8 cellular contexts compared by ENCODE assay signal in the genomic region with DNA sequence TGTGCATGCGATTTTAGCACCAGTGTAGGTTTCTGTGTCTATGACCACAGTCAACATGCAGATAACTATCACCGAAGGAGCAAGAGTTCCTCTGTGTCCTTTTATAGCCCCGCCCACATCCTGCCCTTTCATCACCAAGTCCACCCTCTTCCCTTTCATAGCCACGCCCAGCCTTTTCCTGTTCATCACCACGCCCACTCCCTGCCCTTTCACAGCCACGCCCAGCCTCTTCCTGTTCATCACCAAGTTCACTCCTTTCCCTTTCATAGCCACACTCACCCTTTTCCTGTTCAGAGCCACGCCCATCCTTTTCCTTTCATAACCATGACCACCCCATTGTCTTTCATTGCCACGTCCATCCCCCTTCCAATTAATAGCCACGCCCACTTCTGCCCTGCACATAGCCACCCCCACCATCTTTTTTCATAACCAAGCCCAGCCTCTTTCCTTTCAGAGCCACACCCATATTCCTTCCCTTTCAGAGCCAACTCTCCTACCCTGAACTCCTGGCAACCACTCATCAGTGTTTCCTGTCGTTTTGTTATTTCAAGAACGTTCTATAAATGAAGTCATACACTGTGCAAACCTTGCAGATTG.
DNase-seq lines count a peak whose midpoint lies in the region; ATAC-seq, FAIRE-seq and TF ChIP-seq lines count a peak whose summit lies in the region.

No MANE protein-coding gene starts in this region.

- H3K27me3 ChIP-seq in small intestine (ENCODE audit: control insufficient read depth in 2 of 2, insufficient read depth in 2 of 2, low read length in 2 of 2), result no peaks in the 10 kb centered on the region

- peak; percentile 58 for DNase-seq in GDM1 (lab: John Stamatoyannopoulos, UW)
- peak; percentile 37 for DNase-seq in LNCaP clone FGC (ENCODE audit: low read depth)
- DNase-seq in activated CD4-positive, alpha-beta T cell treated with anti-CD3 and anti-CD28 coated beads, Interleukin-2, amount 50 U/mL, for 1 hour, result peak; percentile 30
- peak; percentile 8 for DNase-seq in effector CD8-positive, alpha-beta T cell (lab: John Stamatoyannopoulos, UW)
- peak; percentile 48 for DNase-seq in small intestine
- no peak for DNase-seq in amniotic stem cell (lab: John Stamatoyannopoulos, UW)
- DNase-seq in AG20443 (ENCODE audit: low spot score), result no peak

- H3K4me1 ChIP-seq in small intestine (ENCODE audit: control insufficient read depth in 2 of 2, insufficient read depth in 1 of 2, low read depth in 1 of 2, low read length in 1 of 2), result no peaks in the 10 kb centered on the region

- H3K36me3 ChIP-seq in small intestine (ENCODE audit: control insufficient read depth in 2 of 2, insufficient read depth in 2 of 2, low read length in 2 of 2), result no peaks in the 10 kb centered on the region

- WGBS in small intestine, 3 donors, result 61 to 66% (median 61%) methylated on average over 11 of the region's 11 CpGs

- H3K9me3 ChIP-seq in small intestine (ENCODE audit: control insufficient read depth, low read depth), result no peaks in the 10 kb centered on the region

- no peak for FAIRE-seq in small intestine (lab: Jason Lieb, UNC)

- H3K4me3 ChIP-seq in LNCaP clone FGC (ENCODE audit: low read depth, low read length) (no peak overlapping the region), small intestine (ENCODE audit: low read depth in 1 of 2, low read length in 2 of 2) (no peak overlapping the region)

- H3K27ac ChIP-seq in small intestine (ENCODE audit: low read depth in 1 of 2, low read length in 1 of 2), result no peak overlapping the region

- no peak for ATAC-seq in GM18520 (IDR thresholded peaks at IDR 0.05; ENCODE audit: unreplicated experiment)

- no peak for TF ChIP-seq CTCF in LNCaP clone FGC (IDR thresholded peaks at IDR 0.05; ENCODE audit: control insufficient read depth, extremely low read depth, insufficient read depth)

Comparison
In these comparisons a context has a peak if more than half of its experiments do, and no peak if none do; other contexts are left out.
1. DNase-seq: peak in GDM1 (single experiment), LNCaP clone FGC (single experiment), activated CD4-positive, alpha-beta T cell treated with anti-CD3 and anti-CD28 coated beads, Interleukin-2, amount 50 U/mL, for 1 hour (single experiment), effector CD8-positive, alpha-beta T cell (single experiment) and small intestine (single experiment); none in amniotic stem cell (single experiment) and AG20443 (single experiment).